In genomic region chr12:3267690-3268089, GRCh38 we compare ENCODE assay signal across 22 cellular contexts.
"Had no signal": no experiment of that assay in that cellular context is flagged by ENCODE, and none has a peak within 500 bp of the region (broad histone marks: within the 10 kb centered on the region; RNA-seq: fewer than 3 reads in every experiment).

No MANE protein-coding gene starts in this region.

- ATAC-seq: activated CD8-positive, alpha-beta T cell treated with anti-CD3 and anti-CD28 coated beads, Interleukin-2, amount 10 ng/mL, durations not matched to agents 7 days and 5 days; activated naive CD8-positive, alpha-beta T cell treated with anti-CD3 and anti-CD28 coated beads, Interleukin-2, amount 50 U/mL, for 24 hours; PC-3 had no signal

- H3K4me1 ChIP-seq: Peyer's patch had no signal

- H3K36me3 ChIP-seq: MG63, Peyer's patch had no signal

- H3K27ac ChIP-seq: Peyer's patch had no signal

- H3K4me3 ChIP-seq: MG63, Peyer's patch had no signal

- DNase-seq: activated CD4-positive, alpha-beta T cell treated with anti-CD3 and anti-CD28 coated beads, Interleukin-2, amount 10 ng/mL, durations not matched to agents 24 days and 14 days; activated CD4-positive, alpha-beta T cell treated with anti-CD3 and anti-CD28 coated beads, Interleukin-2, amount 50 U/mL, for 48 hours; activated CD8-positive, alpha-beta T cell treated with anti-CD3 and anti-CD28 coated beads, Interleukin-2, amount 10 ng/mL, durations not matched to agents 7 days and 5 days; activated effector memory CD4-positive, alpha-beta T cell treated with Interleukin-2 at 50 U/mL for 16 hours; activated naive CD4-positive, alpha-beta T cell treated with anti-CD3 and anti-CD28 coated beads, Interleukin-2, amount 10 ng/mL, durations not matched to agents 7 days and 5 days; activated naive CD8-positive, alpha-beta T cell treated with anti-CD3 and anti-CD28 coated beads, Interleukin-2, amount 50 U/mL, for 24 hours; activated T-cell treated with anti-CD3 and anti-CD28 coated beads, Interleukin-2, amount 50 U/mL, for 48 hours; anterior cingulate cortex; central memory CD4-positive, alpha-beta T cell; Karpas-422; KBM-7; MG63; NCI-H1092; NCI-H1436 treated with DMSO at 0.1 percent for 48 hours; NCI-H1694 treated with DMSO at 0.1 percent for 48 hours; NCI-H2029; NCI-H345; NCI-H524 treated with DMSO at 0.1 percent for 48 hours; PC-3; Peyer's patch; RPMI8226; SIG-M5 had no signal

- H3K9me3 ChIP-seq: MG63, Peyer's patch had no signal

- H3K27me3 ChIP-seq: MG63, Peyer's patch had no signal
